Comparison of ENCODE assay signal across 9 cellular contexts in genomic region chr19:21934593-21934992, GRCh38.
"Had no signal": no experiment of that assay in that cellular context is flagged by ENCODE, and none has a peak within 500 bp of the region (broad histone marks: within the 10 kb centered on the region; RNA-seq: fewer than 3 reads in every experiment).

No MANE protein-coding gene starts in this region.

- DNase-seq: GM23248, GOT3, H9, HCEC 1CT, Karpas-422, KBM-7 had no signal

- H3K4me3 ChIP-seq: GM23248 had no signal

- H3K27ac ChIP-seq: GM23248, KMS-11 had no signal

- H2AFZ ChIP-seq: GM23248 had no signal

- FAIRE-seq: H54, HTR-8/SVneo had no signal

- H3K4me2 ChIP-seq: KMS-11 had no signal

- H3K9ac ChIP-seq: GM23248, KMS-11 had no signal
